22 cellular contexts compared by ENCODE assay signal in genomic region chr22:40123387-40123786, GRCh38. TPM values are rescaled to one million over a fixed set of nuclear protein-coding genes. Genes with fewer than 3 reads are reported as not detected.
DNase-seq lines count a peak whose midpoint lies in the region; ATAC-seq and TF ChIP-seq lines count a peak whose summit lies in the region.
"Had no signal": no experiment of that assay in that cellular context is flagged by ENCODE, and none has a peak within 500 bp of the region (broad histone marks: within the 10 kb centered on the region; RNA-seq: fewer than 3 reads in every experiment).

No MANE protein-coding gene starts in this region.

- H3K9me3 Mint-ChIP-seq in activated naive CD8-positive, alpha-beta T cell treated with anti-CD3 and anti-CD28 coated beads, Interleukin-2, amount 10 ng/mL, durations not matched to agents 7 days and 5 days = no peaks in the 10 kb centered on the region
- H3K9me3 Mint-ChIP-seq in activated naive CD8-positive, alpha-beta T cell treated with anti-CD3 and anti-CD28 coated beads, Interleukin-2, amount 50 U/mL, for 24 hours = no peaks in the 10 kb centered on the region
- no peaks in the 10 kb centered on the region for H3K9me3 Mint-ChIP-seq in activated T-helper 17 cell treated with anti-CD3 and anti-CD28 coated beads, Interleukin-2, amount 50 U/mL, for 72 hours
- H3K9me3 Mint-ChIP-seq: mesothelial cell of epicardium; T-helper 1 cell treated with Interleukin-12 subunit alpha and Interleukin-12 subunit beta and Interleukin-4 antibody, amounts not matched to agents 30 μg/mL and 1 μg/mL, for 36 hours had no signal

- no peaks in the 10 kb centered on the region for H3K27me3 Mint-ChIP-seq in activated naive CD8-positive, alpha-beta T cell treated with anti-CD3 and anti-CD28 coated beads, Interleukin-2, amount 10 ng/mL, durations not matched to agents 7 days and 5 days
- H3K27me3 Mint-ChIP-seq in activated naive CD8-positive, alpha-beta T cell treated with anti-CD3 and anti-CD28 coated beads, Interleukin-2, amount 50 U/mL, for 24 hours = no peaks in the 10 kb centered on the region
- no peaks in the 10 kb centered on the region for H3K27me3 Mint-ChIP-seq in activated T-helper 17 cell treated with anti-CD3 and anti-CD28 coated beads, Interleukin-2, amount 50 U/mL, for 72 hours

- peaks cover 43% of the 10 kb centered on the region for H3K4me1 Mint-ChIP-seq in activated naive CD8-positive, alpha-beta T cell treated with anti-CD3 and anti-CD28 coated beads, Interleukin-2, amount 10 ng/mL, durations not matched to agents 7 days and 5 days
- H3K4me1 Mint-ChIP-seq in activated naive CD8-positive, alpha-beta T cell treated with anti-CD3 and anti-CD28 coated beads, Interleukin-2, amount 50 U/mL, for 24 hours = peaks cover 18% of the 10 kb centered on the region
- H3K4me1 Mint-ChIP-seq in activated T-helper 17 cell treated with anti-CD3 and anti-CD28 coated beads, Interleukin-2, amount 50 U/mL, for 72 hours = peaks cover 18% of the 10 kb centered on the region
- H3K4me1 Mint-ChIP-seq: mesothelial cell of epicardium had no signal

- H3K36me3 ChIP-seq in testis (ENCODE audit: low read depth, missing control alignments) (no peaks in the 10 kb centered on the region), HAP-1 (replicated peaks) (no peaks in the 10 kb centered on the region), Peyer's patch (peaks cover 0 to 15% (median 0%) of the 10 kb centered on the region in 3 donors)
- H3K36me3 ChIP-seq: brain microvascular endothelial cell had no signal

- 36% methylated on average over 3 of the region's 3 CpGs for WGBS in right cardiac atrium
- 28 to 41% methylated on average over 3 of the region's 3 CpGs for WGBS in testis, 2 donors

- POLR2A ChIA-PET in activated naive CD8-positive, alpha-beta T cell treated with anti-CD3 and anti-CD28 coated beads, Interleukin-2, amount 10 ng/mL, durations not matched to agents 7 days and 5 days (lab: Charles Lee) = interaction anchor here (0.7 to 2.3 kb wide), 5 partner anchors 13 to 69 kb away, joined by 3 to 10 read pairs (median 3); partner anchors contain the start of gene TNRC6B

- H3K4me3 ChIP-seq in right cardiac atrium (ENCODE audit: low read length) = no peak overlapping the region
- no peak overlapping the region for H3K4me3 ChIP-seq in testis
- H3K4me3 ChIP-seq in HAP-1 = no peak overlapping the region
- no peak overlapping the region for H3K4me3 ChIP-seq in Peyer's patch
- H3K4me3 ChIP-seq: right lobe of liver had no signal

- TF ChIP-seq POLR2A in testis (IDR thresholded peaks at IDR 0.05) (no peak), Peyer's patch (IDR thresholded peaks at IDR 0.05) (no peak)

- H3K27ac Mint-ChIP-seq in activated naive CD8-positive, alpha-beta T cell treated with anti-CD3 and anti-CD28 coated beads, Interleukin-2, amount 10 ng/mL, durations not matched to agents 7 days and 5 days = peak overlapping the region; percentile 15
- H3K27ac Mint-ChIP-seq in activated naive CD8-positive, alpha-beta T cell treated with anti-CD3 and anti-CD28 coated beads, Interleukin-2, amount 50 U/mL, for 24 hours = no peak overlapping the region
- H3K27ac Mint-ChIP-seq in activated T-helper 17 cell treated with anti-CD3 and anti-CD28 coated beads, Interleukin-2, amount 50 U/mL, for 72 hours = peak overlapping the region; percentile 3
- H3K27ac Mint-ChIP-seq: mesothelial cell of epicardium had no signal

- intact Hi-C loops in right cardiac atrium (cut with DNase I) (no loop called here), testis (cut with DNase I; ENCODE audit: low total_unique reads) (no loop called here)

- peaks cover 16% of the 10 kb centered on the region for H3K36me3 Mint-ChIP-seq in activated naive CD8-positive, alpha-beta T cell treated with anti-CD3 and anti-CD28 coated beads, Interleukin-2, amount 10 ng/mL, durations not matched to agents 7 days and 5 days
- H3K36me3 Mint-ChIP-seq in activated naive CD8-positive, alpha-beta T cell treated with anti-CD3 and anti-CD28 coated beads, Interleukin-2, amount 50 U/mL, for 24 hours (ENCODE audit: low read depth) = peaks cover 3% of the 10 kb centered on the region
- H3K36me3 Mint-ChIP-seq in activated T-helper 17 cell treated with anti-CD3 and anti-CD28 coated beads, Interleukin-2, amount 50 U/mL, for 72 hours (ENCODE audit: low read depth) = peaks cover 62% of the 10 kb centered on the region

- H3K27ac ChIP-seq in right cardiac atrium (ENCODE audit: low read length) = no peak overlapping the region
- H3K27ac ChIP-seq in testis = peak overlapping the region in 1 of 2 donors; percentile 26
- no peak overlapping the region for H3K27ac ChIP-seq in Peyer's patch
- H3K27ac ChIP-seq: brain microvascular endothelial cell, right lobe of liver had no signal

- TF ChIP-seq CTCF in testis (IDR thresholded peaks at IDR 0.05) (no peak), Peyer's patch (IDR thresholded peaks at IDR 0.05) (no peak)

- no peak overlapping the region for H3K4me3 Mint-ChIP-seq in activated naive CD8-positive, alpha-beta T cell treated with anti-CD3 and anti-CD28 coated beads, Interleukin-2, amount 10 ng/mL, durations not matched to agents 7 days and 5 days
- H3K4me3 Mint-ChIP-seq in activated naive CD8-positive, alpha-beta T cell treated with anti-CD3 and anti-CD28 coated beads, Interleukin-2, amount 50 U/mL, for 24 hours = no peak overlapping the region
- no peak overlapping the region for H3K4me3 Mint-ChIP-seq in activated T-helper 17 cell treated with anti-CD3 and anti-CD28 coated beads, Interleukin-2, amount 50 U/mL, for 72 hours
- H3K4me3 Mint-ChIP-seq: mesothelial cell of epicardium; T-helper 1 cell treated with Interleukin-12 subunit alpha and Interleukin-12 subunit beta and Interleukin-4 antibody, amounts not matched to agents 30 μg/mL and 1 μg/mL, for 36 hours had no signal

- in situ Hi-C loops in HAP-1 (cut with MboI; ENCODE audit: low sequenced_read_pairs) = no loop called here

- no peak for DNase-seq in activated naive CD8-positive, alpha-beta T cell treated with anti-CD3 and anti-CD28 coated beads, Interleukin-2, amount 10 ng/mL, durations not matched to agents 7 days and 5 days
- no peak for DNase-seq in activated naive CD8-positive, alpha-beta T cell treated with anti-CD3 and anti-CD28 coated beads, Interleukin-2, amount 50 U/mL, for 24 hours
- DNase-seq in right cardiac atrium (peak; percentile 52 to 82 (median 75)), testis (peak; percentile 41), HAP-1 (ENCODE audit: low spot score in 2 of 2) (no peak), Peyer's patch (no peak)
- DNase-seq: activated naive CD4-positive, alpha-beta T cell treated with Interleukin-2 at 50 U/mL for 16 hours; brain microvascular endothelial cell; dermis blood vessel endothelial cell; head of caudate nucleus; IMR-90; kidney; NCI-H1694; NCI-H345; NK-92 treated with Interleukin-12 subunit alpha and Interleukin-12 subunit beta, amount 100 ng/mL, for 24 hours; right lobe of liver; stimulated activated CD4-positive, alpha-beta T cell treated with anti-CD3 and anti-CD28 coated beads, Interleukin-2, amount 100 ng/mL, for 24 hours had no signal

- no peak for ATAC-seq in activated naive CD8-positive, alpha-beta T cell treated with anti-CD3 and anti-CD28 coated beads, Interleukin-2, amount 10 ng/mL, durations not matched to agents 7 days and 5 days (ENCODE audit: low read depth)
- ATAC-seq in activated naive CD8-positive, alpha-beta T cell treated with anti-CD3 and anti-CD28 coated beads, Interleukin-2, amount 50 U/mL, for 24 hours = no peak
- ATAC-seq in activated T-helper 17 cell treated with anti-CD3 and anti-CD28 coated beads, Interleukin-2, amount 50 U/mL, for 72 hours (replicated peaks) = no peak
- ATAC-seq in right cardiac atrium (peak; percentile 93 to 94), GM21381 (IDR thresholded peaks at IDR 0.05; ENCODE audit: unreplicated experiment) (no peak)
- ATAC-seq: esophagus mucosa had no signal

- H3K4me1 ChIP-seq in right cardiac atrium (ENCODE audit: control insufficient read depth, insufficient read depth, low read length) = peaks cover 2% of the 10 kb centered on the region
- H3K4me1 ChIP-seq in testis = peaks cover 22% of the 10 kb centered on the region
- H3K4me1 ChIP-seq in HAP-1 = no peaks in the 10 kb centered on the region
- no peaks in the 10 kb centered on the region for H3K4me1 ChIP-seq in Peyer's patch
- H3K4me1 ChIP-seq: right lobe of liver had no signal

- no peaks in the 10 kb centered on the region for H3K9me3 ChIP-seq in right cardiac atrium (ENCODE audit: control insufficient read depth, low read length)
- H3K9me3 ChIP-seq in testis = no peaks in the 10 kb centered on the region
- H3K9me3 ChIP-seq in HAP-1 = no peaks in the 10 kb centered on the region
- no peaks in the 10 kb centered on the region for H3K9me3 ChIP-seq in Peyer's patch
- H3K9me3 ChIP-seq: right lobe of liver had no signal

- H3K27me3 ChIP-seq in right cardiac atrium (ENCODE audit: control insufficient read depth, insufficient read depth) = no peaks in the 10 kb centered on the region
- no peaks in the 10 kb centered on the region for H3K27me3 ChIP-seq in testis
- H3K27me3 ChIP-seq in HAP-1 (ENCODE audit: low read depth) = no peaks in the 10 kb centered on the region
- H3K27me3 ChIP-seq in Peyer's patch = no peaks in the 10 kb centered on the region
- H3K27me3 ChIP-seq: brain microvascular endothelial cell, right lobe of liver had no signal

RNA-seq across cellular contexts. Expression of gene TNRC6B, which starts 54.3 kb away (rescaled TPM):
- total RNA-seq in activated naive CD8-positive, alpha-beta T cell treated with anti-CD3 and anti-CD28 coated beads, Interleukin-2, amount 10 ng/mL, durations not matched to agents 7 days and 5 days = 10 to 100 TPM; 89.6 to 91.4 TPM
- total RNA-seq in activated T-helper 17 cell treated with anti-CD3 and anti-CD28 coated beads, Interleukin-2, amount 50 U/mL, for 72 hours = 10 to 100 TPM; 45.3 to 59.1 TPM
- total RNA-seq in right cardiac atrium = 10 to 100 TPM; 38.1 to 50.6 (median 39.8) TPM
- 14.4 TPM for polyA plus RNA-seq in right cardiac atrium
- 100 to 1,000 TPM in 1 of 2 donors, 10 to 100 TPM in 1; 79.7 to 122 TPM for total RNA-seq in testis
- polyA plus RNA-seq in testis (ENCODE audit: insufficient read depth, low read depth, low replicate concordance) = 49.2 TPM
- 100 to 1,000 TPM in 1 of 4 donors, 10 to 100 TPM in 3; 43.6 to 169 (median 54.0) TPM for total RNA-seq in Peyer's patch

Comparison
In these comparisons a context has a peak if more than half of its experiments do, and no peak if none do; other contexts are left out.
1. ATAC-seq: peak in right cardiac atrium (2 of 2); none in activated naive CD8-positive, alpha-beta T cell treated with anti-CD3 and anti-CD28 coated beads, Interleukin-2, amount 10 ng/mL, durations not matched to agents 7 days and 5 days (single experiment), activated naive CD8-positive, alpha-beta T cell treated with anti-CD3 and anti-CD28 coated beads, Interleukin-2, amount 50 U/mL, for 24 hours (single experiment), activated T-helper 17 cell treated with anti-CD3 and anti-CD28 coated beads, Interleukin-2, amount 50 U/mL, for 72 hours (single experiment) and GM21381 (single experiment).
2. DNase-seq: peak in right cardiac atrium (3 of 3) and testis (single experiment); none in activated naive CD8-positive, alpha-beta T cell treated with anti-CD3 and anti-CD28 coated beads, Interleukin-2, amount 10 ng/mL, durations not matched to agents 7 days and 5 days (single experiment), activated naive CD8-positive, alpha-beta T cell treated with anti-CD3 and anti-CD28 coated beads, Interleukin-2, amount 50 U/mL, for 24 hours (single experiment), HAP-1 (0 of 2) and Peyer's patch (0 of 3).